In the genomic region with DNA sequence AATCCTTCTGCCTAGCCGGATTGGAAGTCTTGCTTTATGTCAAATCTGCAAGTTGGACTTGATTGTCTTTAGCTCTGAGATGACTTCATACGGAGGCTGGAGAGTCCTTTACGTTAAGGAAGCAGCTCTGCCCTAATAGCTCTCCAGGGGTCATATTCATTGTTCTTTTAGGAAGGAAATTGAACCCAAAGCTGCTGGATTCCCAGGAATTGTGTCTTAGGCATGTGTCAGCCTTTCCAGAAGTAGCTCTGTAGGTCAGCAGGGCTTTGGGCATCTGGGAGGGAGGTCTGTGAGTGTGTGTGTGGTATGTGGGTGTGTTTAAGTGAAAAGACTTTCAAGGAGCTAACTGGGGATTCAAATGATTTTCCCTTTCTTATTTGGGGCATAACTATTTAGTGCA, we compare ENCODE assay signal across 17 cellular contexts.
A peak's percentile ranks its signal among the peaks of the same experiment; 100 is the strongest.
DNase-seq lines count a peak whose midpoint lies in the region; TF ChIP-seq lines count a peak whose summit lies in the region.
"Had no signal": no experiment of that assay in that cellular context is flagged by ENCODE, and none has a peak within 500 bp of the region (broad histone marks: within the 10 kb centered on the region; RNA-seq: fewer than 3 reads in every experiment).

No MANE protein-coding gene starts in this region.

- peak; percentile 41 for DNase-seq in HT1080 (ENCODE audit: low read depth)
- DNase-seq in astrocyte of the spinal cord (ENCODE audit: low read depth, low spot score): peak; percentile 54
- peak; percentile 100 for DNase-seq in glomerular endothelial cell (ENCODE audit: extremely low read depth, low read depth, low spot score)
- peak; percentile 100 for DNase-seq in pulmonary artery endothelial cell (ENCODE audit: low read depth, low spot score)
- no peak for DNase-seq in retina
- DNase-seq in NK-92 treated with Interleukin-12 subunit alpha and Interleukin-12 subunit beta, amount 100 ng/mL, for 24 hours (lab: John Stamatoyannopoulos, UW): no peak
- DNase-seq in A172 (ENCODE audit: low spot score): no peak
- DNase-seq: activated B cell treated with CpG ODN at 0.5 μM for 24 hours; AML-193; amniotic stem cell; kidney glomerular epithelial cell; NCI-H2171 treated with DMSO at 0.1 percent for 48 hours; NCI-H82; sigmoid colon; stimulated activated CD4-positive, alpha-beta T cell treated with anti-CD3 and anti-CD28 coated beads, Interleukin-4, amount 100 ng/mL, for 24 hours; substantia nigra; T-helper 2 cell had no signal

- in situ Hi-C loops in astrocyte of the spinal cord (cut with HindIII; ENCODE audit: low sequenced_read_pairs): no loop called here

- no peak overlapping the region for H3K4me3 ChIP-seq in astrocyte of the spinal cord (ENCODE audit: low read depth, low read length)
- H3K4me3 ChIP-seq: sigmoid colon had no signal

- TF ChIP-seq CTCF in astrocyte of the spinal cord (IDR thresholded peaks at IDR 0.05; ENCODE audit: low read depth, low read length): no peak

Comparison
In these comparisons a context has a peak if more than half of its experiments do, and no peak if none do; other contexts are left out.
1. DNase-seq: peak in HT1080 (single experiment), astrocyte of the spinal cord (single experiment), glomerular endothelial cell (single experiment) and pulmonary artery endothelial cell (single experiment); none in retina (single experiment), NK-92 treated with Interleukin-12 subunit alpha and Interleukin-12 subunit beta, amount 100 ng/mL, for 24 hours (single experiment) and A172 (single experiment).